ENCODE assay signal across 19 cellular contexts in the genomic region with DNA sequence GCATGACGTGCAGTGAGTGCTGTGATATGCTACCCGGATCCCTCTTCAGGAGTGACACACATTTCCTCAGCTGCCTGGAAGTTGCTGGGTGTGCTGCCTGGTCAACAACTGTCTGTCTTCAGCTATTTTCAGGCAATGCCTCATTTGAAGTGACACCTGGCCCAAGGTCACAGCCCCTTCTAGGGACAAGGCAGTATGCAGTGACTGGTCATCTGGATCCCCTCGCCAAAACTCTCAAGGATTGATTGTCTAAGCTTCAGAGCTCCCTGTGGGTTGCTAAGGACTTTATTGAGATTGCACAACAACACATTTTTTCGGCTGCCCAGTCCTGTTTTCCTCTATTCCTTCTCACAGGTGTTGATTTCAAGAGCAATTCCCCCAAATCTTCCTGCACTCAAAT.
"Had no signal": no experiment of that assay in that cellular context is flagged by ENCODE, and none has a peak within 500 bp of the region (broad histone marks: within the 10 kb centered on the region; RNA-seq: fewer than 3 reads in every experiment).

No MANE protein-coding gene starts in this region.

- H3K9me3 ChIP-seq: ovary had no signal

- H3K27ac Mint-ChIP-seq: activated CD4-positive, alpha-beta T cell treated with anti-CD3 and anti-CD28 coated beads for 36 hours; activated naive CD8-positive, alpha-beta T cell; activated T-helper 1 cell treated with anti-CD3 and anti-CD28 coated beads, Interleukin-12 subunit alpha, Interleukin-12 subunit beta, Interleukin-2, Interleukin-4 antibody, amounts not matched to agents 30 ng/mL and 10 ng/mL and 1 ng/mL, durations not matched to agents 14 hours and 24 hours and 36 hours; endodermal cell; naive thymus-derived CD8-positive, alpha-beta T cell; WTC11 had no signal

- H3K9me3 Mint-ChIP-seq: activated T-helper 1 cell treated with anti-CD3 and anti-CD28 coated beads, Interleukin-12 subunit alpha, Interleukin-12 subunit beta, Interleukin-2, Interleukin-4 antibody, amounts not matched to agents 30 ng/mL and 10 ng/mL and 1 ng/mL, durations not matched to agents 14 hours and 24 hours and 36 hours; endodermal cell had no signal

- ATAC-seq: activated CD4-positive, alpha-beta T cell treated with anti-CD3 and anti-CD28 coated beads for 36 hours; naive thymus-derived CD8-positive, alpha-beta T cell; WTC11 had no signal

- H3K27ac ChIP-seq: cardiac muscle cell, epithelial cell of prostate, ovary had no signal

- H3K4me1 Mint-ChIP-seq: activated CD4-positive, alpha-beta T cell treated with anti-CD3 and anti-CD28 coated beads for 36 hours; endodermal cell; naive thymus-derived CD8-positive, alpha-beta T cell had no signal

- H3K27me3 Mint-ChIP-seq: activated CD4-positive, alpha-beta T cell treated with anti-CD3 and anti-CD28 coated beads for 36 hours; activated naive CD8-positive, alpha-beta T cell; naive thymus-derived CD8-positive, alpha-beta T cell had no signal

- H3K4me3 ChIP-seq: cardiac muscle cell, ovary had no signal

- H3K27me3 ChIP-seq: cardiac muscle cell, ovary had no signal

- H3K4me3 Mint-ChIP-seq: activated CD4-positive, alpha-beta T cell treated with anti-CD3 and anti-CD28 coated beads for 36 hours; activated naive CD8-positive, alpha-beta T cell; activated T-helper 1 cell treated with anti-CD3 and anti-CD28 coated beads, Interleukin-12 subunit alpha, Interleukin-12 subunit beta, Interleukin-2, Interleukin-4 antibody, amounts not matched to agents 30 ng/mL and 10 ng/mL and 1 ng/mL, durations not matched to agents 14 hours and 24 hours and 36 hours; endodermal cell; naive thymus-derived CD8-positive, alpha-beta T cell; WTC11 had no signal

- H3K36me3 ChIP-seq: cardiac muscle cell, ovary had no signal

- H3K36me3 Mint-ChIP-seq: activated naive CD8-positive, alpha-beta T cell; naive thymus-derived CD8-positive, alpha-beta T cell; WTC11 had no signal

- DNase-seq: activated CD4-positive, alpha-beta T cell treated with anti-CD3 and anti-CD28 coated beads for 36 hours; activated CD4-positive, alpha-beta T cell treated with anti-CD3 and anti-CD28 coated beads, Interleukin-2, amount 50 U/mL, for 48 hours; activated gamma-delta T cell treated with Interleukin-2 at 50 U/mL for 16 hours; endodermal cell; foreskin melanocyte; left ventricle myocardium superior; naive thymus-derived CD8-positive, alpha-beta T cell; ovary; stimulated activated CD4-positive, alpha-beta T cell treated with anti-CD3 and anti-CD28 coated beads, Interleukin-12 subunit alpha, Interleukin-12 subunit beta, amount 100 ng/mL, for 4 hours; stimulated activated CD4-positive, alpha-beta T cell treated with anti-CD3 and anti-CD28 coated beads, Interleukin-1b, Interleukin-23, amount 100 ng/mL, for 48 hours; stimulated activated CD8-positive, alpha-beta memory T cell treated with anti-CD3 and anti-CD28 coated beads, Interleukin-4, amount 100 ng/mL, for 48 hours; stimulated activated naive CD4-positive, alpha-beta T cell; SW 1271; T-helper 2 cell had no signal
